3 cellular contexts compared by ENCODE assay signal in genomic region chr5:98541641-98542040, GRCh38.
"Had no signal": no experiment of that assay in that cellular context is flagged by ENCODE, and none has a peak within 500 bp of the region (broad histone marks: within the 10 kb centered on the region; RNA-seq: fewer than 3 reads in every experiment).

No MANE protein-coding gene starts in this region.

- DNase-seq: GDM1, GF-D8 had no signal

- H3K4me3 ChIP-seq: GM12878 had no signal

- ATAC-seq: GM12878 had no signal
